ENCODE assay signal across 21 cellular contexts in the genomic region with DNA sequence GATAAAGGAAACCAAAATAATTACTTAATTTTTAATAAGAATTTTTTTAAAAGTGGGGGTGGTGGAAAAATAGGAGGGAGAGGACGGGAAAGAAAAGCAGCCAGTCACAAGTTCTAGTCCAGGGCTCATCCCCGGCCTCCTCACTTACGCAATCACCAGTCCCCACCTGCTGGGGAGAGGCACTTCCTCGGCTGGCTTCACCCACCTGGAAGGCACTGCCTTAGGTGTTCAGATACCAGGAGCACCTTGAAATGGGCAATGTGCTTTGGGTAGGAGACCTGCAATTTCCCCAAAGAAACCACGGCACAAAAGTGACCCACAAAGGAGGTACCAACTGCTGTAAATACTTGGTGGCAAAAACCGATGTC.
"Had no signal": no experiment of that assay in that cellular context is flagged by ENCODE, and none has a peak within 500 bp of the region (broad histone marks: within the 10 kb centered on the region; RNA-seq: fewer than 3 reads in every experiment).

No MANE protein-coding gene starts in this region.

- H3K9me3 ChIP-seq: gastroesophageal sphincter, heart right ventricle, prostate gland, thoracic aorta, upper lobe of right lung had no signal

- H3K9ac ChIP-seq: neural progenitor cell had no signal

- H2AFZ ChIP-seq: neural progenitor cell had no signal

- DNase-seq: activated CD4-positive, alpha-beta T cell treated with anti-CD3 and anti-CD28 coated beads for 48 hours; activated CD8-positive, alpha-beta memory T cell treated with anti-CD3 and anti-CD28 coated beads, Interleukin-2, amount 50 U/mL, for 4 hours; activated effector memory CD4-positive, alpha-beta T cell treated with Interleukin-2 at 50 U/mL for 16 hours; activated T-cell treated with anti-CD3 and anti-CD28 coated beads, Interleukin-2, amount 50 U/mL, for 4 hours; cerebellar nuclear complex; effector CD8-positive, alpha-beta T cell; heart right ventricle; mesenchymal stem cell; naive thymus-derived CD4-positive, alpha-beta T cell; right cardiac atrium; upper lobe of right lung had no signal

- H3K4me3 ChIP-seq: gastroesophageal sphincter, heart right ventricle, neural progenitor cell, prostate gland, skin epidermis, thoracic aorta, upper lobe of right lung had no signal

- H3K27me3 ChIP-seq: gastroesophageal sphincter, heart right ventricle, neural progenitor cell, upper lobe of right lung had no signal

- H3K4me2 ChIP-seq: neural progenitor cell had no signal

- H3K4me1 ChIP-seq: prostate gland had no signal

- H3K27me3 Mint-ChIP-seq: naive thymus-derived CD4-positive, alpha-beta T cell had no signal

- H3K4me3 Mint-ChIP-seq: activated naive CD4-positive, alpha-beta T cell treated with anti-CD3 and anti-CD28 coated beads, Interleukin-2, amount 50 U/mL, for 24 hours; activated T-cell treated with anti-CD3 and anti-CD28 coated beads, Interleukin-2, amount 50 U/mL, for 4 hours; dendritic cell treated with granulocyte-macrophage colony-stimulating factor and Interleukin-4, amounts not matched to agents 40 ng/mL and 50 ng/mL, for 4 days; neural progenitor cell; T-helper 2 cell treated with Interferon-gamma antibody and Interleukin-4, amounts not matched to agents 5 μg/mL and 100 μg/mL, for 36 hours; WTC11 had no signal

- H3K9me3 Mint-ChIP-seq: activated naive CD4-positive, alpha-beta T cell treated with anti-CD3 and anti-CD28 coated beads, Interleukin-2, amount 50 U/mL, for 24 hours; activated T-cell treated with anti-CD3 and anti-CD28 coated beads, Interleukin-2, amount 50 U/mL, for 4 hours; dendritic cell treated with granulocyte-macrophage colony-stimulating factor and Interleukin-4, amounts not matched to agents 40 ng/mL and 50 ng/mL, for 4 days; neural progenitor cell; T-helper 2 cell treated with Interferon-gamma antibody and Interleukin-4, amounts not matched to agents 5 μg/mL and 100 μg/mL, for 36 hours; WTC11 had no signal

- ATAC-seq: esophagus mucosa; gastroesophageal sphincter; heart right ventricle; naive thymus-derived CD4-positive, alpha-beta T cell; right cardiac atrium; upper lobe of right lung; WTC11 had no signal

- H3K27ac ChIP-seq: heart right ventricle, neural progenitor cell, prostate gland, skin epidermis, thoracic aorta, upper lobe of right lung had no signal

- H3K36me3 Mint-ChIP-seq: activated naive CD4-positive, alpha-beta T cell treated with anti-CD3 and anti-CD28 coated beads, Interleukin-2, amount 50 U/mL, for 24 hours; neural progenitor cell; WTC11 had no signal

- H3K27ac Mint-ChIP-seq: activated naive CD4-positive, alpha-beta T cell treated with anti-CD3 and anti-CD28 coated beads, Interleukin-2, amount 50 U/mL, for 24 hours; dendritic cell treated with granulocyte-macrophage colony-stimulating factor and Interleukin-4, amounts not matched to agents 40 ng/mL and 50 ng/mL, for 4 days; T-helper 2 cell treated with Interferon-gamma antibody and Interleukin-4, amounts not matched to agents 5 μg/mL and 100 μg/mL, for 36 hours had no signal

- H3K36me3 ChIP-seq: gastroesophageal sphincter, heart right ventricle, neural progenitor cell, prostate gland, thoracic aorta, upper lobe of right lung had no signal
